1 cellular context compared by ENCODE assay signal in the genomic region with DNA sequence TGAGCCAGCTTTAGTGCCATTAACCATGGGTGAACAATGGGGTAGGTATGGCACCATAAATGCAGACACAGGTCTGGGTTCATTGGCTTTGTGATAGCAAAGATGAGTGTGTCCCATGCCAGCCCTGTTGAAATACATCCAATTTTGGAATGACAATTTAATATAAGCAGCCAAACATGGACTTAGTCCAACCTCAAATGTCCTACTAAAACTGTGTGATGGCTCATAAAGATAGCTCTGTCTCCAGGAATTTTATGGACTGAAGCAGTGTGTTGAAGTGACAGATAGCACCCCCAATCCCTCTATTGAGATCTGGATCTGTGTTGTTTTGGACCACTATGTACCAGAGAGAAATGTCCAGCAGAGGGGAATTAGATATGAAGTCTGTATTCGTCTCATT.
TF ChIP-seq lines count a peak whose summit lies in the region.

No MANE protein-coding gene starts in this region.

TF ChIP-seq in SK-N-SH, 30 proteins besides CTCF, POLR2A, EP300 and RAD21 (continued from another document):
- no peak for TF ChIP-seq SIN3A (IDR thresholded peaks at IDR 0.05; ENCODE audit: borderline replicate concordance, low read depth, low read length)
- TF ChIP-seq JUND (IDR thresholded peaks at IDR 0.05), result no peak
- TF ChIP-seq, protein P1, sequence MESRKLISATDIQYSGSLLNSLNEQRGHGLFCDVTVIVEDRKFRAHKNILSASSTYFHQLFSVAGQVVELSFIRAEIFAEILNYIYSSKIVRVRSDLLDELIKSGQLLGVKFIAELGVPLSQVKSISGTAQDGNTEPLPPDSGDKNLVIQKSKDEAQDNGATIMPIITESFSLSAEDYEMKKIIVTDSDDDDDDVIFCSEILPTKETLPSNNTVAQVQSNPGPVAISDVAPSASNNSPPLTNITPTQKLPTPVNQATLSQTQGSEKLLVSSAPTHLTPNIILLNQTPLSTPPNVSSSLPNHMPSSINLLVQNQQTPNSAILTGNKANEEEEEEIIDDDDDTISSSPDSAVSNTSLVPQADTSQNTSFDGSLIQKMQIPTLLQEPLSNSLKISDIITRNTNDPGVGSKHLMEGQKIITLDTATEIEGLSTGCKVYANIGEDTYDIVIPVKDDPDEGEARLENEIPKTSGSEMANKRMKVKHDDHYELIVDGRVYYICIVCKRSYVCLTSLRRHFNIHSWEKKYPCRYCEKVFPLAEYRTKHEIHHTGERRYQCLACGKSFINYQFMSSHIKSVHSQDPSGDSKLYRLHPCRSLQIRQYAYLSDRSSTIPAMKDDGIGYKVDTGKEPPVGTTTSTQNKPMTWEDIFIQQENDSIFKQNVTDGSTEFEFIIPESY (IDR thresholded peaks at IDR 0.05; ENCODE audit: borderline replicate concordance, low read depth), result no peak
- TF ChIP-seq NFIC (IDR thresholded peaks at IDR 0.05; ENCODE audit: borderline replicate concordance), result no peak
- TF ChIP-seq TCF12 (IDR thresholded peaks at IDR 0.05), result no peak
- no peak for TF ChIP-seq YY1 (IDR thresholded peaks at IDR 0.05; ENCODE audit: low read depth)
